ENCODE assay signal across 1 cellular context in the genomic region with DNA sequence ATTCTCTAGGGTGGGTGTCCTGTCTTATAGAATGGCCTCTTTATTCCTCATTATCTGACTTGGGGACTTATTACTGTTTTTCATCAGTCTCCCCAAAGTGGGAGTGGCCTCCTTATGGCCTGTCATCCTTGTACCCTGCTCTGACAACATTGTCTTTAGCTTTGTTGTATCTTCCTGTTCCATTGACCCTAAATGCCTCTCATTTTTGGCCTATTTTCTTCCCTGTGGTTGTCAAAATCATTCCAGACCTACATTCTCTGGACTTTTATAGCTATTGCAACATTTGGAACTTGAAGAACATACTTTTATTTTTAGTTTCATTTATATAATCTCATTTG.
TF ChIP-seq lines count a peak whose summit lies in the region.

No MANE protein-coding gene starts in this region.

TF ChIP-seq in IMR-90, 13 proteins besides CTCF, POLR2A, EP300 and RAD21:
- no peak for TF ChIP-seq RFX5 (IDR thresholded peaks at IDR 0.05; ENCODE audit: low read depth, low read length)
- TF ChIP-seq FOS (IDR thresholded peaks at IDR 0.05; ENCODE audit: low read depth, low read length): no peak
- TF ChIP-seq RCOR1 (IDR thresholded peaks at IDR 0.05; ENCODE audit: insufficient replicate concordance, low read length): no peak
- TF ChIP-seq SMC3 (IDR thresholded peaks at IDR 0.05; ENCODE audit: low read depth, low read length): no peak
- TF ChIP-seq NFE2L2 (IDR thresholded peaks at IDR 0.05; ENCODE audit: low read depth, low read length): no peak
- TF ChIP-seq ELK1 (IDR thresholded peaks at IDR 0.05; ENCODE audit: borderline replicate concordance, low read depth, low read length): no peak
- no peak for TF ChIP-seq BHLHE40 (IDR thresholded peaks at IDR 0.05; ENCODE audit: low read depth, low read length)
- TF ChIP-seq MAZ (IDR thresholded peaks at IDR 0.05; ENCODE audit: borderline replicate concordance, low read depth, low read length): no peak
- TF ChIP-seq MXI1 (IDR thresholded peaks at IDR 0.05; ENCODE audit: borderline replicate concordance, low read depth, low read length): no peak
- no peak for TF ChIP-seq MAFK (IDR thresholded peaks at IDR 0.05; ENCODE audit: low read depth, low read length)
